16 cellular contexts compared by ENCODE assay signal in genomic region chr10:7813481-7813880, GRCh38.
"Had no signal": no experiment of that assay in that cellular context is flagged by ENCODE, and none has a peak within 500 bp of the region (broad histone marks: within the 10 kb centered on the region; RNA-seq: fewer than 3 reads in every experiment).

No MANE protein-coding gene starts in this region.

- H3K4me3 ChIP-seq: ascending aorta, esophagus squamous epithelium, heart right ventricle, testis, upper lobe of right lung had no signal

- DNase-seq: activated CD4-positive, alpha-beta T cell treated with anti-CD3 and anti-CD28 coated beads for 4 hours; activated CD8-positive, alpha-beta memory T cell treated with anti-CD3 and anti-CD28 coated beads, Interleukin-2, amount 50 U/mL, for 4 hours; activated CD8-positive, alpha-beta T cell treated with anti-CD3 and anti-CD28 coated beads for 36 hours; activated naive CD4-positive, alpha-beta T cell; activated naive CD8-positive, alpha-beta T cell treated with anti-CD3 and anti-CD28 coated beads, Interleukin-2, amount 50 U/mL, for 24 hours; esophagus squamous epithelium; foreskin keratinocyte; heart right ventricle; mammary epithelial cell; occipital lobe; stimulated activated CD4-positive, alpha-beta T cell treated with anti-CD3 and anti-CD28 coated beads, Interleukin-2, amount 100 ng/mL, for 48 hours; T-helper 9 cell; testis; upper lobe of right lung had no signal

- H3K36me3 ChIP-seq: ascending aorta had no signal

- H3K9me3 ChIP-seq: ascending aorta, esophagus squamous epithelium, heart right ventricle, testis, upper lobe of right lung had no signal

- H3K4me1 ChIP-seq: ascending aorta, foreskin keratinocyte had no signal

- H3K27ac ChIP-seq: ascending aorta, esophagus squamous epithelium, foreskin keratinocyte, heart right ventricle, testis, upper lobe of right lung had no signal

- H3K27me3 ChIP-seq: ascending aorta, foreskin keratinocyte, testis, upper lobe of right lung had no signal

- ATAC-seq: activated CD8-positive, alpha-beta T cell treated with anti-CD3 and anti-CD28 coated beads for 36 hours; activated naive CD8-positive, alpha-beta T cell treated with anti-CD3 and anti-CD28 coated beads, Interleukin-2, amount 50 U/mL, for 24 hours; foreskin keratinocyte; heart right ventricle; left lobe of liver; upper lobe of right lung had no signal
